Comparison of ENCODE assay signal across 34 cellular contexts in the genomic region with DNA sequence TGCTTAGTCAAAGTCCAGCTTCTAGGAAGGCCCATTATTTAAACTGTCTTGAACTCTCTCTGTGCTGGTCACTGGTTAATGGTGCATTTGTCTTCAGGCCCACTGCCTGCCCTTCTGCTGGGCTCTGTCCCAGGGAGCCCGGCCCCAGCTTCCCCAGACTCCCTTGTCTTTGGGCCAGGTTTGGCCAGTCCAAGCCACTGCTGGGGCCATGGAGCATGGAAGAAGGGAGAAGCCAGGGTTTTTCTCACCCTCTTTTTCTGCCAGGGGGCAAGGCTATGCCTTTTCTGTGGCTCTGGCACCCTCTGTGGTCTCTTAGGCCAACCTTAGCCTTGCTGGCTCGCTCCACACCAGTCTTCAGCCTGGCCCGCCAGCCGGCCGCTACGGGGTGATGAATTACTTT.
"Had no signal": no experiment of that assay in that cellular context is flagged by ENCODE, and none has a peak within 500 bp of the region (broad histone marks: within the 10 kb centered on the region; RNA-seq: fewer than 3 reads in every experiment).

No MANE protein-coding gene starts in this region.

- H3K4me1 ChIP-seq: Peyer's patch had no signal

- H3K27ac ChIP-seq: brain microvascular endothelial cell, KMS-11, Peyer's patch, SJSA1 had no signal

- H3K27me3 ChIP-seq: Peyer's patch had no signal

- H3K36me3 ChIP-seq: brain microvascular endothelial cell, Peyer's patch, SJSA1 had no signal

- H3K36me3 Mint-ChIP-seq: activated naive CD4-positive, alpha-beta T cell treated with anti-CD3 and anti-CD28 coated beads, Interleukin-2, amount 10 ng/mL, durations not matched to agents 7 days and 5 days; activated naive CD8-positive, alpha-beta T cell had no signal

- ATAC-seq: activated CD4-positive, alpha-beta T cell treated with anti-CD3 and anti-CD28 coated beads for 36 hours; activated naive CD8-positive, alpha-beta T cell treated with anti-CD3 and anti-CD28 coated beads, Interleukin-2, amount 50 U/mL, for 24 hours; activated T-cell treated with anti-CD3 and anti-CD28 coated beads, Interleukin-2, amount 50 U/mL, for 4 hours; PC-3 had no signal

- DNase-seq: activated CD4-positive, alpha-beta T cell treated with anti-CD3 and anti-CD28 coated beads for 36 hours; activated CD4-positive, alpha-beta T cell treated with anti-CD3 and anti-CD28 coated beads, Interleukin-2, amount 10 ng/mL, durations not matched to agents 7 days and 5 days; activated CD4-positive, alpha-beta T cell treated with anti-CD3 and anti-CD28 coated beads, Interleukin-2, amount 50 U/mL, for 48 hours; activated CD8-positive, alpha-beta memory T cell treated with anti-CD3 and anti-CD28 coated beads, Interleukin-2, amount 50 U/mL, for 4 hours; activated effector memory CD4-positive, alpha-beta T cell treated with Interleukin-2 at 50 U/mL for 16 hours; activated naive CD4-positive, alpha-beta T cell treated with anti-CD3 and anti-CD28 coated beads, Interleukin-2, amount 10 ng/mL, durations not matched to agents 7 days and 5 days; activated naive CD8-positive, alpha-beta T cell treated with anti-CD3 and anti-CD28 coated beads, Interleukin-2, amount 50 U/mL, for 24 hours; activated T-cell treated with anti-CD3 and anti-CD28 coated beads for 4 hours; activated T-cell treated with anti-CD3 and anti-CD28 coated beads, Interleukin-2, amount 50 U/mL, for 4 hours; aorta; brain microvascular endothelial cell; MM.1S; MV-4-11; NCI-H1092; NCI-H1436 treated with DMSO at 0.1 percent for 48 hours; NCI-H187; NCI-H2029 treated with DMSO at 0.1 percent for 48 hours; NCI-H2107; NCI-H2171; NCI-H510A; NCI-H526; NCI-H748 treated with DMSO at 0.1 percent for 48 hours; NK-92 treated with Interleukin-12 subunit alpha and Interleukin-12 subunit beta, amount 100 ng/mL, for 24 hours; PC-3; Peyer's patch; RPMI8226; SHP77 treated with DMSO at 0.1 percent for 48 hours; SK-N-SH had no signal

- H3K4me3 ChIP-seq: Peyer's patch, SJSA1 had no signal

- H3K4me3 Mint-ChIP-seq: activated CD4-positive, alpha-beta T cell treated with anti-CD3 and anti-CD28 coated beads for 36 hours; activated CD4-positive, alpha-beta T cell treated with anti-CD3 and anti-CD28 coated beads, Interleukin-2, amount 10 ng/mL, durations not matched to agents 7 days and 5 days; activated naive CD4-positive, alpha-beta T cell treated with anti-CD3 and anti-CD28 coated beads, Interleukin-2, amount 10 ng/mL, durations not matched to agents 7 days and 5 days; activated naive CD8-positive, alpha-beta T cell; activated naive CD8-positive, alpha-beta T cell treated with anti-CD3 and anti-CD28 coated beads, Interleukin-2, amount 50 U/mL, for 24 hours; activated T-cell treated with anti-CD3 and anti-CD28 coated beads, Interleukin-2, amount 50 U/mL, for 4 hours; activated T-helper 1 cell treated with anti-CD3 and anti-CD28 coated beads, Interleukin-12 subunit alpha, Interleukin-12 subunit beta, Interleukin-2, Interleukin-4 antibody, amounts not matched to agents 30 ng/mL and 10 ng/mL and 1 ng/mL, durations not matched to agents 14 hours and 24 hours and 36 hours; T-helper 1 cell treated with Interleukin-12 subunit alpha and Interleukin-12 subunit beta and Interleukin-4 antibody, amounts not matched to agents 30 μg/mL and 1 μg/mL, for 36 hours; T-helper 2 cell treated with Interferon-gamma antibody and Interleukin-4, amounts not matched to agents 5 μg/mL and 100 μg/mL, for 36 hours had no signal

- H3K27ac Mint-ChIP-seq: activated CD4-positive, alpha-beta T cell treated with anti-CD3 and anti-CD28 coated beads for 36 hours; activated CD4-positive, alpha-beta T cell treated with anti-CD3 and anti-CD28 coated beads, Interleukin-2, amount 10 ng/mL, durations not matched to agents 7 days and 5 days; activated naive CD4-positive, alpha-beta T cell treated with anti-CD3 and anti-CD28 coated beads, Interleukin-2, amount 10 ng/mL, durations not matched to agents 7 days and 5 days; activated naive CD8-positive, alpha-beta T cell; activated naive CD8-positive, alpha-beta T cell treated with anti-CD3 and anti-CD28 coated beads, Interleukin-2, amount 50 U/mL, for 24 hours; activated T-helper 1 cell treated with anti-CD3 and anti-CD28 coated beads, Interleukin-12 subunit alpha, Interleukin-12 subunit beta, Interleukin-2, Interleukin-4 antibody, amounts not matched to agents 30 ng/mL and 10 ng/mL and 1 ng/mL, durations not matched to agents 14 hours and 24 hours and 36 hours; T-helper 1 cell treated with Interleukin-12 subunit alpha and Interleukin-12 subunit beta and Interleukin-4 antibody, amounts not matched to agents 30 μg/mL and 1 μg/mL, for 36 hours; T-helper 2 cell treated with Interferon-gamma antibody and Interleukin-4, amounts not matched to agents 5 μg/mL and 100 μg/mL, for 36 hours had no signal

- H3K27me3 Mint-ChIP-seq: activated naive CD8-positive, alpha-beta T cell had no signal

- H3K9me3 Mint-ChIP-seq: activated CD4-positive, alpha-beta T cell treated with anti-CD3 and anti-CD28 coated beads, Interleukin-2, amount 10 ng/mL, durations not matched to agents 7 days and 5 days; activated naive CD4-positive, alpha-beta T cell treated with anti-CD3 and anti-CD28 coated beads, Interleukin-2, amount 10 ng/mL, durations not matched to agents 7 days and 5 days; activated naive CD8-positive, alpha-beta T cell treated with anti-CD3 and anti-CD28 coated beads, Interleukin-2, amount 50 U/mL, for 24 hours; activated T-cell treated with anti-CD3 and anti-CD28 coated beads, Interleukin-2, amount 50 U/mL, for 4 hours; activated T-helper 1 cell treated with anti-CD3 and anti-CD28 coated beads, Interleukin-12 subunit alpha, Interleukin-12 subunit beta, Interleukin-2, Interleukin-4 antibody, amounts not matched to agents 30 ng/mL and 10 ng/mL and 1 ng/mL, durations not matched to agents 14 hours and 24 hours and 36 hours; T-helper 1 cell treated with Interleukin-12 subunit alpha and Interleukin-12 subunit beta and Interleukin-4 antibody, amounts not matched to agents 30 μg/mL and 1 μg/mL, for 36 hours; T-helper 2 cell treated with Interferon-gamma antibody and Interleukin-4, amounts not matched to agents 5 μg/mL and 100 μg/mL, for 36 hours had no signal

- H3K4me1 Mint-ChIP-seq: activated CD4-positive, alpha-beta T cell treated with anti-CD3 and anti-CD28 coated beads for 36 hours; activated CD4-positive, alpha-beta T cell treated with anti-CD3 and anti-CD28 coated beads, Interleukin-2, amount 10 ng/mL, durations not matched to agents 7 days and 5 days; activated naive CD4-positive, alpha-beta T cell treated with anti-CD3 and anti-CD28 coated beads, Interleukin-2, amount 10 ng/mL, durations not matched to agents 7 days and 5 days; activated naive CD8-positive, alpha-beta T cell treated with anti-CD3 and anti-CD28 coated beads, Interleukin-2, amount 50 U/mL, for 24 hours had no signal

- H3K9me3 ChIP-seq: SJSA1, SK-N-SH had no signal
